Comparison of ENCODE assay signal across 8 cellular contexts in genomic region chr1:207672525-207673130, GRCh38. TPM values are rescaled to one million over a fixed set of nuclear protein-coding genes. Genes with fewer than 3 reads are reported as not detected.
DNase-seq lines count a peak whose midpoint lies in the region; ATAC-seq and TF ChIP-seq lines count a peak whose summit lies in the region.

No MANE protein-coding gene starts in this region.

- H2BK5ac ChIP-seq in IMR-90 (ENCODE audit: low read depth, low read length, poor library complexity, severe bottlenecking): no peak overlapping the region

- H3K4ac ChIP-seq in IMR-90 (ENCODE audit: low read depth, low read length): no peak overlapping the region

- no peak overlapping the region for H3K18ac ChIP-seq in IMR-90 (ENCODE audit: low read depth, low read length)

- CTCF ChIA-PET in IMR-90 (lab: Yijun Ruan, JAX): interaction anchor here (0.7 kb wide), 1 partner anchor 119 kb away, joined by 3 read pairs; no protein-coding TSS in a partner anchor

- H2BK120ac ChIP-seq in IMR-90 (ENCODE audit: low read depth, low read length): no peak overlapping the region

- H2AFZ ChIP-seq in IMR-90 (replicated peaks; ENCODE audit: low read length, poor library complexity): no peak overlapping the region

- H4K91ac ChIP-seq in IMR-90 (ENCODE audit: insufficient read depth, low read depth, low read length): no peak overlapping the region

- ATAC-seq in IMR-90 (ENCODE audit: low read depth): peak; percentile 42; the same call in 1 of the 2 replicates
- ATAC-seq in heart left ventricle: no peak
- no peak for ATAC-seq in HG02798 (IDR thresholded peaks at IDR 0.05; ENCODE audit: poor library complexity, unreplicated experiment)
- ATAC-seq in GM18858 (IDR thresholded peaks at IDR 0.05; ENCODE audit: unreplicated experiment): no peak

- no peak overlapping the region for H3K4me3 ChIP-seq in IMR-90 (ENCODE audit: insufficient read depth, low read depth, low read length)
- no peak overlapping the region for H3K4me3 ChIP-seq in prostate gland
- H3K4me3 ChIP-seq in heart left ventricle: no peak overlapping the region

- DNase-seq in DMS 273 treated with DMSO at 0.1 percent for 48 hours (lab: John Stamatoyannopoulos, UW) (peak; percentile 9), IMR-90 (peak; percentile 21), OCI-M1 (lab: John Stamatoyannopoulos, UW) (peak; percentile 88), erythroblast (lab: John Stamatoyannopoulos, UW) (peak; percentile 81 to 89), prostate gland (ENCODE audit: low spot score) (peak; percentile 24), heart left ventricle (no peak)

- H3K9ac ChIP-seq in IMR-90 (ENCODE audit: low read depth, low read length): no peak overlapping the region

- H3K27ac ChIP-seq in IMR-90 (ENCODE audit: insufficient read depth, low read length) (no peak overlapping the region), prostate gland (no peak overlapping the region), heart left ventricle (no peak overlapping the region)

- no peak overlapping the region for H3K23ac ChIP-seq in IMR-90 (ENCODE audit: low read depth, low read length)

- H2BK20ac ChIP-seq in IMR-90 (ENCODE audit: low read depth, low read length): no peak overlapping the region

- TF ChIP-seq POLR2A in IMR-90 (IDR thresholded peaks at IDR 0.05; ENCODE audit: low read depth, low read length): no peak
- TF ChIP-seq POLR2A in erythroblast (IDR thresholded peaks at IDR 0.05; ENCODE audit: low read length): no peak
- TF ChIP-seq POLR2A in prostate gland (IDR thresholded peaks at IDR 0.05): no peak
- no peak for TF ChIP-seq POLR2A in heart left ventricle (IDR thresholded peaks at IDR 0.05)

- POLR2A ChIA-PET in IMR-90 (lab: Charles Lee; ENCODE audit: unreplicated experiment): no interaction called here

- no peak overlapping the region for H4K8ac ChIP-seq in IMR-90 (ENCODE audit: low read depth in 2 of 2, low read length in 2 of 2)

- intact Hi-C loops in IMR-90 (cut with micrococcal nuclease): no loop called here
- intact Hi-C loops in prostate gland (cut with DNase I): no loop called here
- intact Hi-C loops in heart left ventricle (cut with DNase I): loop anchor here in 1 of 10 donors (10.0 kb wide), 1 partner anchor 62 kb away; no protein-coding TSS in a partner anchor

- TF ChIP-seq RAD21 in IMR-90 (IDR thresholded peaks at IDR 0.05; ENCODE audit: low read length): peak; percentile 18; the same call in 1 of the 2 replicates

- no peak overlapping the region for H2AK9ac ChIP-seq in IMR-90 (replicated peaks; ENCODE audit: low read depth, low read length, poor library complexity)

- no peak overlapping the region for H4K5ac ChIP-seq in IMR-90 (ENCODE audit: low read depth, low read length)

- H3K79me1 ChIP-seq in IMR-90 (ENCODE audit: low read depth in 1 of 2, low read length in 2 of 2): no peaks in the 10 kb centered on the region

- no peaks in the 10 kb centered on the region for H4K20me1 ChIP-seq in IMR-90 (ENCODE audit: insufficient read depth, low read length)

- H3K4me1 ChIP-seq in IMR-90 (ENCODE audit: control insufficient read depth, insufficient read depth, low read length): no peaks in the 10 kb centered on the region
- no peaks in the 10 kb centered on the region for H3K4me1 ChIP-seq in prostate gland (replicated peaks)
- H3K4me1 ChIP-seq in heart left ventricle: peaks cover 0 to 8% (median 0%) of the 10 kb centered on the region in 12 donors

- in situ Hi-C loops in IMR-90 (cut with MboI; ENCODE audit: low sequenced_read_pairs): no loop called here

- no peaks in the 10 kb centered on the region for H3K36me3 ChIP-seq in IMR-90 (ENCODE audit: control insufficient read depth, insufficient read depth, low read length)
- no peaks in the 10 kb centered on the region for H3K36me3 ChIP-seq in prostate gland
- H3K36me3 ChIP-seq in heart left ventricle: no peaks in the 10 kb centered on the region

- H2AK5ac ChIP-seq in IMR-90 (ENCODE audit: low read depth, low read length): no peak overlapping the region

- H3K9me1 ChIP-seq in IMR-90 (ENCODE audit: insufficient read depth, low read length): no peaks in the 10 kb centered on the region

- no peak overlapping the region for H2BK15ac ChIP-seq in IMR-90 (ENCODE audit: low read depth, low read length)

- no peaks in the 10 kb centered on the region for H3K9me3 ChIP-seq in IMR-90 (ENCODE audit: control insufficient read depth, insufficient read depth, low read length)
- H3K9me3 ChIP-seq in prostate gland: no peaks in the 10 kb centered on the region
- no peaks in the 10 kb centered on the region for H3K9me3 ChIP-seq in heart left ventricle

- dilution Hi-C loops in IMR-90 (cut with HindIII; ENCODE audit: low sequenced_read_pairs, unreplicated experiment): no loop called here

- H3K14ac ChIP-seq in IMR-90 (replicated peaks; ENCODE audit: low read depth, low read length): no peak overlapping the region

- no peak overlapping the region for H3K4me2 ChIP-seq in IMR-90 (ENCODE audit: low read depth, low read length)

- no TSS peak for BruUV-seq in IMR-90 (replicated peaks; lab: Mats Ljungman, UMichigan)

- TF ChIP-seq CTCF in IMR-90 (conservative IDR thresholded peaks at IDR 0.05; ENCODE audit: low read depth, low read length) (peak; percentile 24; the same call in 1 of the 2 replicates), prostate gland (IDR thresholded peaks at IDR 0.05) (peak in 2 of 4 experiments; percentile 40 to 41), heart left ventricle (IDR thresholded peaks at IDR 0.05) (peak in 2 of 12 donors; percentile 19 to 32)

- WGBS in IMR-90 (ENCODE audit: extremely low coverage in 2 of 2, insufficient read length in 1 of 2), 2 experiments: no CpG with 5 or more reads among the region's 5 CpGs
- WGBS in prostate gland: 27% methylated on average over 5 of the region's 5 CpGs
- WGBS in heart left ventricle, 4 donors: 24 to 33% (median 26%) methylated on average over 5 of the region's 5 CpGs

- H3K27me3 ChIP-seq in IMR-90 (ENCODE audit: control insufficient read depth, insufficient read depth, low read length) (peaks cover 18% of the 10 kb centered on the region), prostate gland (replicated peaks; ENCODE audit: insufficient read depth) (no peaks in the 10 kb centered on the region), heart left ventricle (peaks cover 0 to 54% (median 26%) of the 10 kb centered on the region in 9 donors)

- no peak overlapping the region for H3K56ac ChIP-seq in IMR-90 (ENCODE audit: extremely low read depth, insufficient read depth, low read length)

TF ChIP-seq in IMR-90, 13 proteins besides CTCF, POLR2A, EP300 and RAD21:
- TF ChIP-seq ELK1 (IDR thresholded peaks at IDR 0.05; ENCODE audit: borderline replicate concordance, low read depth, low read length): no peak
- no peak for TF ChIP-seq RCOR1 (IDR thresholded peaks at IDR 0.05; ENCODE audit: insufficient replicate concordance, low read length)
- no peak for TF ChIP-seq CHD1 (IDR thresholded peaks at IDR 0.05; ENCODE audit: low read depth, low read length)
- TF ChIP-seq RFX5 (IDR thresholded peaks at IDR 0.05; ENCODE audit: low read depth, low read length): no peak
- TF ChIP-seq NFE2L2 (IDR thresholded peaks at IDR 0.05; ENCODE audit: low read depth, low read length): no peak
- TF ChIP-seq FOS (IDR thresholded peaks at IDR 0.05; ENCODE audit: low read depth, low read length): no peak
- no peak for TF ChIP-seq MAFK (IDR thresholded peaks at IDR 0.05; ENCODE audit: low read depth, low read length)
- no peak for TF ChIP-seq USF2 (IDR thresholded peaks at IDR 0.05; ENCODE audit: low read depth, low read length)
- no peak for TF ChIP-seq CEBPB (IDR thresholded peaks at IDR 0.05; ENCODE audit: low read depth, low read length)
- TF ChIP-seq SMC3 (IDR thresholded peaks at IDR 0.05; ENCODE audit: low read depth, low read length): no peak
- TF ChIP-seq MXI1 (IDR thresholded peaks at IDR 0.05; ENCODE audit: borderline replicate concordance, low read depth, low read length): no peak
- no peak for TF ChIP-seq MAZ (IDR thresholded peaks at IDR 0.05; ENCODE audit: borderline replicate concordance, low read depth, low read length)
- no peak for TF ChIP-seq BHLHE40 (IDR thresholded peaks at IDR 0.05; ENCODE audit: low read depth, low read length)

RNA-seq across cellular contexts. Expression of gene CR1L, which starts 27.7 kb away (rescaled TPM):
- total RNA-seq in IMR-90 (2012; rRNA removed) (not detected in 2 replicates), prostate gland (not detected), heart left ventricle (1 to 10 TPM in 1 of 9 donors, under 1 TPM in 1, not detected in 7; 0.41 to 1.1 TPM)
- polyA plus RNA-seq in IMR-90 (2012; rRNA removed) (not detected in 2 replicates), heart left ventricle (not detected)
- polyA plus RNA-seq in IMR-90 (2012; cell fraction: cytosol; rRNA removed): not detected in 2 replicates
- polyA plus RNA-seq in IMR-90 (2012; cell fraction: nucleus; rRNA removed; ENCODE audit: low replicate concordance): not detected in 2 replicates

Comparison
In these comparisons a context has a peak if more than half of its experiments do, and no peak if none do; other contexts are left out.
1. DNase-seq: peak in DMS 273 treated with DMSO at 0.1 percent for 48 hours (single experiment), IMR-90 (single experiment), OCI-M1 (single experiment), erythroblast (2 of 2) and prostate gland (single experiment); none in heart left ventricle (0 of 5).